ENCODE assay signal across 18 cellular contexts in genomic region chr11:63711838-63712237, GRCh38. TPM values are rescaled to one million over a fixed set of nuclear protein-coding genes. Genes with fewer than 3 reads are reported as not detected.
A peak's percentile ranks its signal among the peaks of the same experiment; 100 is the strongest.
DNase-seq lines count a peak whose midpoint lies in the region; ATAC-seq, FAIRE-seq and TF ChIP-seq lines count a peak whose summit lies in the region.
"Had no signal": no experiment of that assay in that cellular context is flagged by ENCODE, and none has a peak within 500 bp of the region (broad histone marks: within the 10 kb centered on the region; RNA-seq: fewer than 3 reads in every experiment).

No MANE protein-coding gene starts in this region.

- H2AFZ ChIP-seq in GM23338 (no peak overlapping the region), K562 (ENCODE audit: low read depth, low read length) (no peak overlapping the region)

- in situ Hi-C loops in K562 (cut with MboI), result no loop called here

- ATAC-seq in GM23338 (no peak), K562 (no peak)

- FAIRE-seq in K562 (lab: Jason Lieb, UNC), result no peak
- FAIRE-seq: A204.1, D721Med had no signal

- no peaks in the 10 kb centered on the region for H3F3A ChIP-seq in GM23338 (replicated peaks; ENCODE audit: low read depth)

- peaks cover 2% of the 10 kb centered on the region for H3K79me1 ChIP-seq in mesendoderm (ENCODE audit: low read length)

- BruUV-seq in K562 (replicated peaks; lab: Mats Ljungman, UMichigan), result no TSS peak

- H3K4me1 Mint-ChIP-seq in GM23338, result peaks cover 15% of the 10 kb centered on the region; the same call in 2 of the 3 replicates
- H3K4me1 Mint-ChIP-seq in type B pancreatic cell (ENCODE audit: unreplicated experiment), result peaks cover 7% of the 10 kb centered on the region

- no peak overlapping the region for H2AK5ac ChIP-seq in mesendoderm (ENCODE audit: low read length)

- no peak overlapping the region for H3K23ac ChIP-seq in mesendoderm (ENCODE audit: low read length)

- H3K27ac ChIP-seq in GM23338 (ENCODE audit: low read depth), result 0 out of 2 replicates have a peak overlapping the region, but pooled peaks have one; percentile 24
- H3K27ac ChIP-seq in K562 (ENCODE audit: extremely low read depth, low read depth, low read length), result no peak overlapping the region
- no peak overlapping the region for H3K27ac ChIP-seq in mesendoderm (ENCODE audit: low read depth, low read length)

- DNase-seq in GM23338 (ENCODE audit: low spot score) (no peak), K562 (ENCODE audit: extremely low read depth in 1 of 4, low spot score in 3 of 4) (no peak), mesendoderm (peak; percentile 56), type B pancreatic cell (ENCODE audit: extremely low spot score, unreplicated experiment) (no peak), NCI-H510A (lab: John Stamatoyannopoulos, UW) (no peak), NCI-H1436 treated with DMSO at 0.1 percent for 48 hours (lab: John Stamatoyannopoulos, UW) (no peak), putamen (ENCODE audit: low spot score) (no peak)
- no peak for DNase-seq in activated effector memory CD4-positive, alpha-beta T cell treated with anti-CD3 and anti-CD28 coated beads, Interleukin-2, amount 50 U/mL, for 16 hours
- DNase-seq: ACHN; BE2C; C1 segment of cervical spinal cord; CD4-positive, CD25-positive, alpha-beta regulatory T cell; CD8-positive, alpha-beta memory T cell; COR-L47; GF-D8 had no signal

- H3K4me3 ChIP-seq in GM23338 (no peak overlapping the region), K562 (no peak overlapping the region), mesendoderm (ENCODE audit: low read length) (no peak overlapping the region)
- H3K4me3 ChIP-seq: HAP-1 had no signal

- H2BK15ac ChIP-seq in mesendoderm (replicated peaks; ENCODE audit: low read depth), result no peak overlapping the region

- H3K27me3 ChIP-seq in GM23338 (ENCODE audit: insufficient read depth), result no peaks in the 10 kb centered on the region
- no peaks in the 10 kb centered on the region for H3K27me3 ChIP-seq in K562 (ENCODE audit: control insufficient read depth in 2 of 2, insufficient read depth in 2 of 2, low read length in 2 of 2)
- H3K27me3 ChIP-seq in mesendoderm (ENCODE audit: insufficient read depth, low read length, poor library complexity), result no peaks in the 10 kb centered on the region
- H3K27me3 ChIP-seq: BE2C had no signal

- peaks cover 44% of the 10 kb centered on the region for H4K20me1 ChIP-seq in GM23338 (replicated peaks; ENCODE audit: insufficient read depth)
- H4K20me1 ChIP-seq in K562 (replicated peaks; ENCODE audit: control insufficient read depth, insufficient read depth, low read length), result peaks cover 9% of the 10 kb centered on the region

- H3K4me2 ChIP-seq in GM23338, result no peak overlapping the region
- H3K4me2 ChIP-seq in K562 (ENCODE audit: insufficient read depth, low read length), result no peak overlapping the region
- no peak overlapping the region for H3K4me2 ChIP-seq in mesendoderm (ENCODE audit: low read length)

- H3K4me3 Mint-ChIP-seq in GM23338 (no peak overlapping the region), type B pancreatic cell (no peak overlapping the region)
- H3K4me3 Mint-ChIP-seq: CD4-positive, CD25-positive, alpha-beta regulatory T cell had no signal

- POLR2A ChIA-PET in K562 (lab: Yijun Ruan, JAX), result interaction anchor here (0.8 to 1.5 kb wide), 4 partner anchors 10 to 22 kb away, joined by 3 to 6 read pairs (median 4); no protein-coding TSS in a partner anchor

- no peaks in the 10 kb centered on the region for H3K4me1 ChIP-seq in GM23338 (ENCODE audit: insufficient read depth)
- H3K4me1 ChIP-seq in K562 (replicated peaks in 1 of 2; ENCODE audit: control insufficient read depth in 2 of 2, insufficient read depth in 2 of 2, low read length in 2 of 2), result peaks cover 3 to 10% of the 10 kb centered on the region in 2 experiments; a peak in 2 of 5 replicates
- H3K4me1 ChIP-seq in mesendoderm (ENCODE audit: control insufficient read depth, low read depth, low read length), result no peaks in the 10 kb centered on the region
- H3K4me1 ChIP-seq: BE2C, HAP-1 had no signal

- no peak for TF ChIP-seq POLR2A in K562 (conservative IDR thresholded peaks at IDR 0.05)

- WGBS in K562 (ENCODE audit: insufficient coverage, low coverage, missing lambda C conversion rate), result 76% methylated on average over 6 of the region's 6 CpGs
- no CpG with 5 or more reads among the region's 6 CpGs for whole genome bisulfite sequencing in mesendoderm (ENCODE audit: extremely low coverage, insufficient coverage, low lambda C conversion rate)

- no peak overlapping the region for H3K18ac ChIP-seq in mesendoderm (ENCODE audit: low read length)

- intact Hi-C loops in K562 (cut with micrococcal nuclease), result loop anchor here (2.0 kb wide), 1 partner anchor 41 kb away; the partner anchor contains the start of gene ATL3

- H2BK120ac ChIP-seq in mesendoderm (ENCODE audit: low read depth, low read length), result no peak overlapping the region

- no peak overlapping the region for H2BK5ac ChIP-seq in mesendoderm (ENCODE audit: low read length)

- no peaks in the 10 kb centered on the region for H3K9me2 ChIP-seq in GM23338 (ENCODE audit: insufficient read depth)

- H3K4ac ChIP-seq in mesendoderm (ENCODE audit: low read depth, low read length), result no peak overlapping the region

- no peak overlapping the region for H4K5ac ChIP-seq in mesendoderm (ENCODE audit: low read length)

- no peak overlapping the region for H4K8ac ChIP-seq in mesendoderm (ENCODE audit: low read depth, low read length)

- no peaks in the 10 kb centered on the region for H3K9me3 Mint-ChIP-seq in GM23338
- H3K9me3 Mint-ChIP-seq in type B pancreatic cell, result no peaks in the 10 kb centered on the region
- H3K9me3 Mint-ChIP-seq: CD4-positive, CD25-positive, alpha-beta regulatory T cell; CD8-positive, alpha-beta memory T cell had no signal

- peaks cover 99% of the 10 kb centered on the region for H3K79me2 ChIP-seq in GM23338 (replicated peaks; ENCODE audit: insufficient read depth)
- H3K79me2 ChIP-seq in K562 (ENCODE audit: control insufficient read depth, insufficient read depth, low read length), result peaks cover 82% of the 10 kb centered on the region
- H3K79me2 ChIP-seq in mesendoderm (ENCODE audit: control insufficient read depth, insufficient read depth, low read length), result peaks cover 11% of the 10 kb centered on the region

- no peaks in the 10 kb centered on the region for H3K9me1 ChIP-seq in K562 (ENCODE audit: control insufficient read depth, insufficient read depth, low read length)

- H3K27me3 Mint-ChIP-seq in GM23338 (ENCODE audit: insufficient read depth, low read depth, poor library complexity) (peaks cover 1% of the 10 kb centered on the region), type B pancreatic cell (no peaks in the 10 kb centered on the region)
- H3K27me3 Mint-ChIP-seq: CD4-positive, CD25-positive, alpha-beta regulatory T cell had no signal

- no peak for TF ChIP-seq EP300 in K562 (IDR thresholded peaks at IDR 0.05; ENCODE audit: low read length)

- H3K27ac Mint-ChIP-seq in GM23338 (no peak overlapping the region), type B pancreatic cell (peak overlapping the region; percentile 40)

- TF ChIP-seq RAD21 in K562 (CRISPR knock-in tag; conservative IDR thresholded peaks at IDR 0.05 in 1 of 2, IDR thresholded peaks at IDR 0.05 in 1 of 2), result no peak

- no peaks in the 10 kb centered on the region for H3K36me3 ChIP-seq in GM23338 (ENCODE audit: insufficient read depth)
- peaks cover 11% of the 10 kb centered on the region; the same call in 2 of the 3 replicates for H3K36me3 ChIP-seq in K562 (ENCODE audit: control insufficient read depth, insufficient read depth, low read length)
- no peaks in the 10 kb centered on the region for H3K36me3 ChIP-seq in mesendoderm (ENCODE audit: control insufficient read depth, insufficient read depth, low read length)
- H3K36me3 ChIP-seq: BE2C had no signal

- CTCF ChIA-PET in K562 (lab: Yijun Ruan, JAX; ENCODE audit: low intra/inter-chr PET ratio), result no interaction called here

- H3K36me3 Mint-ChIP-seq in GM23338 (ENCODE audit: low read depth) (no peaks in the 10 kb centered on the region), type B pancreatic cell (peaks cover 4% of the 10 kb centered on the region)

- no peak for TF ChIP-seq CTCF in GM23338 (conservative IDR thresholded peaks at IDR 0.05; ENCODE audit: low read depth in 2 of 2)
- TF ChIP-seq CTCF in K562 (IDR thresholded peaks at IDR 0.05 in 2 of 3, conservative IDR thresholded peaks at IDR 0.05 in 1 of 3; ENCODE audit: insufficient read depth in 2 of 3, low read depth in 1 of 3, low read length in 3 of 3), result no peak
- no peak for TF ChIP-seq CTCF in type B pancreatic cell (conservative IDR thresholded peaks at IDR 0.05)

- H3K9ac ChIP-seq in K562 (ENCODE audit: insufficient read depth in 1 of 2, low read depth in 2 of 2, low read length in 2 of 2), result no peak overlapping the region
- H3K9ac ChIP-seq in mesendoderm (ENCODE audit: low read length), result no peak overlapping the region

- H3K56ac ChIP-seq in mesendoderm (ENCODE audit: low read length), result no peak overlapping the region

- H3K9me3 ChIP-seq in K562 (replicated peaks; ENCODE audit: control insufficient read depth, insufficient read depth, low read depth, low read length), result no peaks in the 10 kb centered on the region
- H3K9me3 ChIP-seq: BE2C, HAP-1 had no signal

RNA-seq across cellular contexts. Expression of gene RTN3, which starts 30.5 kb away (rescaled TPM):
- total RNA-seq in GM23338 (2014; rRNA removed; shearing (Covaris generic)), result 150 and 162 TPM in 2 replicates
- polyA plus RNA-seq in GM23338 (2016; fragmentation: Nextera tagmentation; extraction: Ambion mirVana) (129 and 138 TPM in 2 replicates), K562 (2011; rRNA removed) (101 and 127 TPM in 2 replicates), K562 (2014; fragmentation: Illumina TruSeq; extraction: Trizol) (142 and 169 TPM in 2 replicates), K562 (2014; fragmentation: Nextera tagmentation; extraction: Ambion mirVana) (10 to 100 TPM; 41.6 to 44.3 TPM), K562 (2014; rRNA removed) (86.9 and 93.3 TPM in 2 replicates)
- total RNA-seq in K562 (2011; cell fraction: chromatin; rRNA removed; ENCODE audit: low replicate concordance), result 98.9 and 173 TPM in 2 replicates
- 135 and 137 TPM in 2 replicates for total RNA-seq in K562 (2011; cell fraction: nucleolus; rRNA removed)
- 196 and 286 TPM in 2 replicates for total RNA-seq in K562 (2011; cell fraction: nucleoplasm; rRNA removed)
- total RNA-seq in K562 (2014; rRNA removed) (45.0 and 52.4 TPM in 2 replicates), K562 (2014; rRNA removed; fragmentation: Illumina TruSeq; extraction: Trizol) (93.5 and 103 TPM in 2 replicates), K562 (2015; rRNA removed; fragmentation: Illumina TruSeq; extraction: Trizol) (90.1 and 94.9 TPM in 2 replicates), K562 (2021) (124 TPM in 2 replicates), type B pancreatic cell (ENCODE audit: low replicate concordance) (95.0 and 95.9 TPM in 2 replicates)
- 93.3 and 96.3 TPM in 2 replicates for polyA plus RNA-seq in K562 (2011; cell fraction: cytosol; rRNA removed)
- 24.6 and 38.7 TPM in 2 replicates for polyA plus RNA-seq in K562 (2011; cell fraction: nucleus; rRNA removed)
- 106 and 280 TPM in 2 replicates for polyA plus RNA-seq in K562 (2012)
- polyA minus RNA-seq in K562 (2011; rRNA and poly(A)+ RNA removed), result 152 and 166 TPM in 2 replicates
- polyA minus RNA-seq in K562 (2011; cell fraction: cytosol; rRNA and poly(A)+ RNA removed), result 76.1 and 86.1 TPM in 2 replicates
- 13.7 and 24.4 TPM in 2 replicates for polyA minus RNA-seq in K562 (2011; cell fraction: nucleus; rRNA and poly(A)+ RNA removed)
- polyA plus RNA-seq in mesendoderm (2013, experiment 1 of 2), result 117 TPM
- 119 TPM for polyA plus RNA-seq in mesendoderm (2013, experiment 2 of 2)

RNA-seq across cellular contexts. Expression of gene ATL3, which starts 40.7 kb away (rescaled TPM):
- 20.4 and 24.4 TPM in 2 replicates for total RNA-seq in GM23338 (2014; rRNA removed; shearing (Covaris generic))
- polyA plus RNA-seq in GM23338 (2016; fragmentation: Nextera tagmentation; extraction: Ambion mirVana) (5.2 and 6.8 TPM in 2 replicates), K562 (2011; rRNA removed) (22.9 and 34.5 TPM in 2 replicates), K562 (2014; fragmentation: Illumina TruSeq; extraction: Trizol) (23.9 and 24.3 TPM in 2 replicates), K562 (2014; fragmentation: Nextera tagmentation; extraction: Ambion mirVana) (10 to 100 TPM; 23.5 to 34.2 TPM), K562 (2014; rRNA removed) (22.2 and 22.5 TPM in 2 replicates)
- total RNA-seq in K562 (2011; cell fraction: chromatin; rRNA removed; ENCODE audit: low replicate concordance), result 24.6 and 32.2 TPM in 2 replicates
- total RNA-seq in K562 (2011; cell fraction: nucleolus; rRNA removed), result 11.0 and 12.6 TPM in 2 replicates
- 17.3 and 26.3 TPM in 2 replicates for total RNA-seq in K562 (2011; cell fraction: nucleoplasm; rRNA removed)
- total RNA-seq in K562 (2014; rRNA removed) (13.8 and 18.2 TPM in 2 replicates), K562 (2014; rRNA removed; fragmentation: Illumina TruSeq; extraction: Trizol) (34.0 and 42.0 TPM in 2 replicates), K562 (2015; rRNA removed; fragmentation: Illumina TruSeq; extraction: Trizol) (21.3 and 22.4 TPM in 2 replicates), K562 (2021) (39.8 and 41.4 TPM in 2 replicates), type B pancreatic cell (ENCODE audit: low replicate concordance) (21.6 and 24.6 TPM in 2 replicates)
- 18.1 and 18.7 TPM in 2 replicates for polyA plus RNA-seq in K562 (2011; cell fraction: cytosol; rRNA removed)
- 8.4 and 12.2 TPM in 2 replicates for polyA plus RNA-seq in K562 (2011; cell fraction: nucleus; rRNA removed)
- polyA plus RNA-seq in K562 (2012), result 13.8 and 15.5 TPM in 2 replicates
- polyA minus RNA-seq in K562 (2011; rRNA and poly(A)+ RNA removed), result 36.5 and 40.6 TPM in 2 replicates
- polyA minus RNA-seq in K562 (2011; cell fraction: cytosol; rRNA and poly(A)+ RNA removed), result 17.2 and 19.7 TPM in 2 replicates
- 4.3 and 8.0 TPM in 2 replicates for polyA minus RNA-seq in K562 (2011; cell fraction: nucleus; rRNA and poly(A)+ RNA removed)
- polyA plus RNA-seq in mesendoderm (2013, experiment 1 of 2), result 10.2 TPM
- 9.7 TPM for polyA plus RNA-seq in mesendoderm (2013, experiment 2 of 2)

RNA-seq across cellular contexts. Expression of gene ZFTA, which starts 56.7 kb away (rescaled TPM):
- 32.1 and 36.6 TPM in 2 replicates for total RNA-seq in GM23338 (2014; rRNA removed; shearing (Covaris generic))
- polyA plus RNA-seq in GM23338 (2016; fragmentation: Nextera tagmentation; extraction: Ambion mirVana) (8.3 and 8.5 TPM in 2 replicates), K562 (2011; rRNA removed) (2.6 and 2.8 TPM in 2 replicates), K562 (2014; fragmentation: Illumina TruSeq; extraction: Trizol) (2.5 and 2.6 TPM in 2 replicates), K562 (2014; fragmentation: Nextera tagmentation; extraction: Ambion mirVana) (under 1 TPM; 0.45 TPM), K562 (2014; rRNA removed) (4.6 and 5.1 TPM in 2 replicates)
- 11.1 and 14.8 TPM in 2 replicates for total RNA-seq in K562 (2011; cell fraction: chromatin; rRNA removed; ENCODE audit: low replicate concordance)
- total RNA-seq in K562 (2011; cell fraction: nucleolus; rRNA removed), result 8.8 and 11.5 TPM in 2 replicates
- 12.8 and 16.3 TPM in 2 replicates for total RNA-seq in K562 (2011; cell fraction: nucleoplasm; rRNA removed)
- total RNA-seq in K562 (2014; rRNA removed) (6.7 and 7.6 TPM in 2 replicates), K562 (2014; rRNA removed; fragmentation: Illumina TruSeq; extraction: Trizol) (2.9 and 3.0 TPM in 2 replicates), K562 (2015; rRNA removed; fragmentation: Illumina TruSeq; extraction: Trizol) (3.7 and 4.2 TPM in 2 replicates), K562 (2021) (8.4 and 12.3 TPM in 2 replicates), type B pancreatic cell (ENCODE audit: low replicate concordance) (21.1 and 41.7 TPM in 2 replicates)
- polyA plus RNA-seq in K562 (2011; cell fraction: cytosol; rRNA removed), result 1.7 and 4.1 TPM in 2 replicates
- 10.4 and 14.9 TPM in 2 replicates for polyA plus RNA-seq in K562 (2011; cell fraction: nucleus; rRNA removed)
- polyA plus RNA-seq in K562 (2012), result 3.1 and 3.3 TPM in 2 replicates
- 1.9 and 2.1 TPM in 2 replicates for polyA minus RNA-seq in K562 (2011; rRNA and poly(A)+ RNA removed)
- 2.3 and 4.7 TPM in 2 replicates for polyA minus RNA-seq in K562 (2011; cell fraction: cytosol; rRNA and poly(A)+ RNA removed)
- 5.1 and 5.3 TPM in 2 replicates for polyA minus RNA-seq in K562 (2011; cell fraction: nucleus; rRNA and poly(A)+ RNA removed)
- 12.0 TPM for polyA plus RNA-seq in mesendoderm (2013, experiment 1 of 2)
- polyA plus RNA-seq in mesendoderm (2013, experiment 2 of 2), result 12.9 TPM
